Comparison of ENCODE assay signal across 15 cellular contexts in the genomic region with DNA sequence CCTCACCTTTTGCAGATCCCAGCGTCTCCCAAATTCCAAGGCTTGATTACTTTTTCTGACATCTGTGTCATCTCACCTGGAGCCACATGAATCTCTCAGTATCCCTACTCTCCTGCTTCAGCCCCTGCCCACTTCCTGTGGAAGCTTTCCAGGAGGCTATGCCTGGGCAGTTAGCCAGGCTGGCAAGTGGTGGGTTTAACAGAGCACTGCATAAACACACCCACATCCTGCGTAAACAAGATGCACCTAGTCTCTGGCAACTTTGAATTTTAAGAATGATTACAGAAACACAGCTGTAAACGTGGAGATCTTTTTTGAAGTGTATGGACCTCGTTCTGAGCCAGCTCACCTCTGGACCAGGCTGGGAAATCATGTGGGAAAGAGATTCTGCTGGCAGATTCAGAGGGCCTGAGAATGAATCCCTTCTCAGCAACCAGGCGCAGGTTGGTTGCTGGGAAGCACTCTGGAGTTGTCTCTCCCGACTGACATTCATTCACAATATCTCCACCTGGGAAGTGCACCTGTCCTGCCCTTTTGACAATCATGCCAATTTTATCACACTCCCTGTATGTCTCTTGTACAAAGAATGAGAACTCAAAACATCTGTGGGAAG. TPM values are rescaled to one million over a fixed set of nuclear protein-coding genes. Genes with fewer than 3 reads are reported as not detected.
DNase-seq lines count a peak whose midpoint lies in the region; ATAC-seq and TF ChIP-seq lines count a peak whose summit lies in the region.
"Had no signal": no experiment of that assay in that cellular context is flagged by ENCODE, and none has a peak within 500 bp of the region (broad histone marks: within the 10 kb centered on the region; RNA-seq: fewer than 3 reads in every experiment).

No MANE protein-coding gene starts in this region.

- POLR2A ChIA-PET in RWPE1 (lab: Yijun Ruan, JAX; ENCODE audit: low non-redundant PET) = no interaction called here
- POLR2A ChIA-PET in GM10248 (lab: Yijun Ruan, JAX) = no interaction called here

- CTCF ChIA-PET in RWPE1 (lab: Yijun Ruan, JAX) (interaction anchor here (0.7 to 1.1 kb wide), 2 partner anchors 10 to 1360 kb away, joined by 3 to 4 read pairs; no protein-coding TSS in a partner anchor), GM10248 (lab: Yijun Ruan, JAX) (interaction anchor here (0.5 kb wide), 1 partner anchor 126 kb away, joined by 3 read pairs; no protein-coding TSS in a partner anchor)

- no peak for ATAC-seq in omental fat pad (ENCODE audit: low FRiP score)
- no peak for ATAC-seq in activated naive CD4-positive, alpha-beta T cell treated with anti-CD3 and anti-CD28 coated beads, Interleukin-2, amount 50 U/mL, for 72 hours
- ATAC-seq: mucosa of descending colon had no signal

- DNase-seq in Daoy (ENCODE audit: low read depth) (peak; percentile 69), NCI-H2029 treated with DMSO at 0.1 percent for 48 hours (lab: John Stamatoyannopoulos, UW) (peak; percentile 89), RWPE1 (ENCODE audit: low spot score) (peak; percentile 42), left kidney (ENCODE audit: low read depth, low spot score) (peak; percentile 38), GM10248 (ENCODE audit: extremely low spot score) (no peak), NCI-H82 (lab: John Stamatoyannopoulos, UW) (no peak), omental fat pad (ENCODE audit: low spot score) (no peak)
- no peak for DNase-seq in activated naive CD4-positive, alpha-beta T cell treated with anti-CD3 and anti-CD28 coated beads, Interleukin-2, amount 50 U/mL, for 72 hours (ENCODE audit: low spot score in 2 of 2)
- DNase-seq: activated CD4-positive, alpha-beta T cell treated with anti-CD3 and anti-CD28 coated beads, Interleukin-2, amount 10 ng/mL, durations not matched to agents 24 days and 14 days; activated effector memory CD4-positive, alpha-beta T cell treated with anti-CD3 and anti-CD28 coated beads, Interleukin-2, amount 50 U/mL, for 16 hours; GOT3; mucosa of descending colon; NCI-H446 had no signal

- H3K9me3 Mint-ChIP-seq in activated naive CD4-positive, alpha-beta T cell treated with anti-CD3 and anti-CD28 coated beads, Interleukin-2, amount 50 U/mL, for 72 hours = no peaks in the 10 kb centered on the region
- H3K9me3 Mint-ChIP-seq: activated CD4-positive, alpha-beta T cell treated with anti-CD3 and anti-CD28 coated beads, Interleukin-2, amount 10 ng/mL, durations not matched to agents 24 days and 14 days had no signal

- H3K27ac Mint-ChIP-seq in activated naive CD4-positive, alpha-beta T cell treated with anti-CD3 and anti-CD28 coated beads, Interleukin-2, amount 50 U/mL, for 72 hours = no peak overlapping the region
- H3K27ac Mint-ChIP-seq: activated CD4-positive, alpha-beta T cell treated with anti-CD3 and anti-CD28 coated beads, Interleukin-2, amount 10 ng/mL, durations not matched to agents 24 days and 14 days had no signal

- H3K36me3 Mint-ChIP-seq in activated naive CD4-positive, alpha-beta T cell treated with anti-CD3 and anti-CD28 coated beads, Interleukin-2, amount 50 U/mL, for 72 hours = no peaks in the 10 kb centered on the region
- H3K36me3 Mint-ChIP-seq: CD14-positive monocyte had no signal

- no peak overlapping the region for H3K27ac ChIP-seq in RWPE1
- H3K27ac ChIP-seq: right atrium auricular region had no signal

- no peak for TF ChIP-seq CTCF in RWPE1 (conservative IDR thresholded peaks at IDR 0.05; ENCODE audit: low read depth)
- no peak for TF ChIP-seq CTCF in GM10248 (IDR thresholded peaks at IDR 0.05; ENCODE audit: control extremely low read depth, extremely low read depth, low read depth, missing control alignments)
- no peak for TF ChIP-seq CTCF in omental fat pad (IDR thresholded peaks at IDR 0.05)

RNA-seq across cellular contexts. Expression of a gene that starts 55.7 kb away (rescaled TPM):
- total RNA-seq in Daoy (2014; rRNA removed; shearing (Covaris generic)) = 8.5 and 23.9 TPM in 2 replicates
- total RNA-seq in omental fat pad = 1 to 10 TPM; 4.6 to 6.8 (median 6.1) TPM
- total RNA-seq in activated naive CD4-positive, alpha-beta T cell treated with anti-CD3 and anti-CD28 coated beads, Interleukin-2, amount 50 U/mL, for 72 hours = 10 to 100 TPM; 15.8 to 18.1 TPM

Comparison
In these comparisons a context has a peak if more than half of its experiments do, and no peak if none do; other contexts are left out.
1. DNase-seq: peak in Daoy (single experiment), NCI-H2029 treated with DMSO at 0.1 percent for 48 hours (single experiment), RWPE1 (single experiment) and left kidney (single experiment); none in GM10248 (single experiment), NCI-H82 (single experiment), omental fat pad (single experiment) and activated naive CD4-positive, alpha-beta T cell treated with anti-CD3 and anti-CD28 coated beads, Interleukin-2, amount 50 U/mL, for 72 hours (0 of 2).